Comparison of ENCODE assay signal across 8 cellular contexts in the genomic region with DNA sequence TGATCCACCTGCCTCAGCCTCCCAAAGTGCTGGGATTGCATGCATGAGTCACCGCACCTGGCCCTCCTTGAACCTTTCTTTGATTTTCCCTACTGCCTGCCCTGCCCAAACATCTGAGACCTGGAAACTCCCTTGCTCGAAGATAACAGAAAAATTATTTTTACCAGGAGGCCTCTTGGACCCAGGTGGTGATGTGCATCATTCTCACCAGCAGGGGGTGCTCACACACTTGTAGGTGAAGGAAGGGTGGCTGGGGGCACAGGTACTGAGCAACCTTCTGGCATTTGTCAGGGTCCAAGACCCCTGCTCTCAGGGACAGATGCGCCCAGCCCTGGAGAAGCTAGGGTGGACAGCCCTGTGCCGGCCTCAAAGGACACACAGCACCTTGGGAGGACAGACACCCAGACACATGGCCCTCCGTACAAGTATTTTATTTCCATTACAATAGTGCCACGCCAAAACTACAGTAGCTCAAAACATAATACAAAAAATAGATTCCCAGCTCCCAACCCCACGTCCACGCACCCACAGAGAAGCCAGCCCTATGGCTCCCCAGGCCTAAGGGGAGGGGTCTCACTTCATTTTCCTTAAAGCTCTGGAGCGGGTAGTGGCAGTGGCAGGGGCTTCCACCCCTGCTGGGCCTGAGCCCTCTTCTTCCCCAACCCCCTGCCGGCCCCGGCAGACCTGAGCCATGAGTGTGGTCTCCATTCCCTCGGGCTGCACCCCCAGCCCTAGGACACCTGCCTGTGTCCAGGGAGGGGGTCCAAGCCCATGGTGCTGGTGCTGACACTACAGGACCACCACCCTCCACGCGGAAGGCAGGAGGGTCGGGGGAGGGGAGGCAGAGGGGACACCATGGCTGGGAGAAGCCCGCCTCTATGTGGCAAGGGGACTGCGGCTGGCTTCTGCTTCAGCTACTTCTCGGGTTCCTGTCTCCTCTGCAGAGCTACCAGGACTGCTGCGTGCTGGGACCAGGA. TPM values are rescaled to one million over a fixed set of nuclear protein-coding genes. Genes with fewer than 3 reads are reported as not detected.
DNase-seq lines count a peak whose midpoint lies in the region; ATAC-seq and TF ChIP-seq lines count a peak whose summit lies in the region.

No MANE protein-coding gene starts in this region.

- no peak overlapping the region for H2BK12ac ChIP-seq in mesenchymal stem cell (ENCODE audit: low read length in 2 of 2)

- no peak overlapping the region for H4K8ac ChIP-seq in mesenchymal stem cell (ENCODE audit: low read length)

- H2BK120ac ChIP-seq in mesenchymal stem cell (ENCODE audit: low read depth, low read length), result no peak overlapping the region

- H3K9ac ChIP-seq in Loucy (ENCODE audit: low read depth, low read length, poor library complexity, severe bottlenecking) (no peak overlapping the region), mesenchymal stem cell (ENCODE audit: low read length) (no peak overlapping the region)

- H3K36me3 ChIP-seq in Loucy (ENCODE audit: insufficient read depth, low read length) (no peaks in the 10 kb centered on the region), mesenchymal stem cell (ENCODE audit: control insufficient read depth in 1 of 2, insufficient read depth in 2 of 2, low read depth in 1 of 2, low read length in 2 of 2) (peaks cover 48 to 50% of the 10 kb centered on the region in 2 experiments)

- H3K79me1 ChIP-seq in mesenchymal stem cell (replicated peaks; ENCODE audit: low read length, poor library complexity, severe bottlenecking), result peaks cover 1% of the 10 kb centered on the region

- 94% methylated on average over 19 of the region's 19 CpGs for WGBS in mesenchymal stem cell

- H3K4me1 ChIP-seq in Loucy (ENCODE audit: insufficient read depth, low read length, poor library complexity, severe bottlenecking) (no peaks in the 10 kb centered on the region), mesenchymal stem cell (ENCODE audit: control insufficient read depth, insufficient read depth, low read depth, low read length) (no peaks in the 10 kb centered on the region)

- H3K9me3 ChIP-seq in Loucy (ENCODE audit: insufficient read depth, low read depth, low read length) (no peaks in the 10 kb centered on the region), mesenchymal stem cell (ENCODE audit: control insufficient read depth, low read length) (no peaks in the 10 kb centered on the region)

- DNase-seq in G401 (ENCODE audit: low spot score), result peak; percentile 23
- peak; percentile 71 for DNase-seq in activated CD4-positive, CD25-positive, alpha-beta regulatory T cell treated with anti-CD3 and anti-CD28 coated beads, Interleukin-2, amount 50 U/mL, for 72 hours
- DNase-seq in cerebellar cortex (ENCODE audit: low spot score), result peak; percentile 36
- peak; percentile 46 for DNase-seq in mesenchymal stem cell
- DNase-seq in stimulated activated CD8-positive, alpha-beta memory T cell treated with anti-CD3 and anti-CD28 coated beads, Interleukin-4, amount 100 ng/mL, for 4 hours (ENCODE audit: low read depth in 2 of 2, low spot score in 1 of 2), result peak; percentile 18 to 42

- H3K9me2 ChIP-seq in Loucy (replicated peaks; ENCODE audit: low read depth, low read length), result no peaks in the 10 kb centered on the region

- ATAC-seq in HG03439 (IDR thresholded peaks at IDR 0.05; ENCODE audit: unreplicated experiment) (no peak), HG03045 (IDR thresholded peaks at IDR 0.05; ENCODE audit: unreplicated experiment) (no peak)

- no peak overlapping the region for H3K27ac ChIP-seq in mesenchymal stem cell (ENCODE audit: low read length, poor library complexity, severe bottlenecking)

- no peaks in the 10 kb centered on the region for H3F3A ChIP-seq in Loucy (ENCODE audit: low read depth)

- H3K27me3 ChIP-seq in Loucy (ENCODE audit: insufficient read depth, low read length, poor library complexity, severe bottlenecking) (no peaks in the 10 kb centered on the region), mesenchymal stem cell (ENCODE audit: control insufficient read depth in 1 of 2, insufficient read depth in 1 of 2, low read length in 2 of 2) (no peaks in the 10 kb centered on the region)

- H3K4me2 ChIP-seq in Loucy (ENCODE audit: low read depth, low read length, poor library complexity, severe bottlenecking) (no peak overlapping the region), mesenchymal stem cell (ENCODE audit: low read length, poor library complexity, severe bottlenecking) (no peak overlapping the region)

- H3K4me3 ChIP-seq in Loucy (ENCODE audit: low read length, poor library complexity, severe bottlenecking) (no peak overlapping the region), mesenchymal stem cell (ENCODE audit: insufficient read depth in 1 of 2, low read depth in 1 of 2, low read length in 2 of 2) (no peak overlapping the region)

- H3K14ac ChIP-seq in mesenchymal stem cell (ENCODE audit: low read length in 2 of 2), result no peak overlapping the region

- no peak overlapping the region for H3K23ac ChIP-seq in mesenchymal stem cell (ENCODE audit: low read length in 2 of 2)

- H2AK5ac ChIP-seq in mesenchymal stem cell (ENCODE audit: low read length, severe bottlenecking), result no peak overlapping the region

- no peak overlapping the region for H2BK5ac ChIP-seq in mesenchymal stem cell (ENCODE audit: low read depth, low read length, poor library complexity, severe bottlenecking)

- no peaks in the 10 kb centered on the region for H3K79me2 ChIP-seq in Loucy (ENCODE audit: insufficient read depth, low read length)

- H3K18ac ChIP-seq in mesenchymal stem cell (ENCODE audit: low read depth in 1 of 2, low read length in 2 of 2), result no peak overlapping the region

- H4K20me1 ChIP-seq in Loucy (ENCODE audit: insufficient read depth, low read length, poor library complexity, severe bottlenecking), result no peaks in the 10 kb centered on the region

- H2AFZ ChIP-seq in Loucy (ENCODE audit: low read length) (no peak overlapping the region), mesenchymal stem cell (ENCODE audit: low read depth, low read length) (no peak overlapping the region)

- in situ Hi-C loops in G401 (cut with HindIII; ENCODE audit: low sequenced_read_pairs), result no loop called here

- H4K91ac ChIP-seq in mesenchymal stem cell (ENCODE audit: low read length), result no peak overlapping the region

- no peak overlapping the region for H2BK15ac ChIP-seq in mesenchymal stem cell (ENCODE audit: low read depth, poor library complexity, severe bottlenecking)

- TF ChIP-seq CTCF in Loucy (conservative IDR thresholded peaks at IDR 0.05; ENCODE audit: low read length), result peak; percentile 81

- H3K4ac ChIP-seq in mesenchymal stem cell (ENCODE audit: low read depth in 1 of 2, low read length in 2 of 2), result no peak overlapping the region

RNA-seq across cellular contexts. Expression of a gene that starts 40.4 kb away (rescaled TPM):
- total RNA-seq in G401 (2014; rRNA removed; shearing (Covaris generic)), result 20.2 and 30.9 TPM in 2 replicates
- polyA plus RNA-seq in mesenchymal stem cell (2013, experiment 1 of 2), result 75.1 TPM
- 72.4 TPM for polyA plus RNA-seq in mesenchymal stem cell (2013, experiment 2 of 2)
